ENCODE assay signal across 1 cellular context in genomic region chr6:87684895-87685654, GRCh38.
TF ChIP-seq lines count a peak whose summit lies in the region.

No MANE protein-coding gene starts in this region.

TF ChIP-seq in HCT116, 20 proteins besides CTCF, POLR2A, EP300 and RAD21 (continued from another document):
- no peak for TF ChIP-seq REST (IDR thresholded peaks at IDR 0.05; ENCODE audit: low read depth)
